Comparison of ENCODE assay signal across 18 cellular contexts in genomic region chr3:27085849-27086248, GRCh38.
A peak's percentile ranks its signal among the peaks of the same experiment; 100 is the strongest.
DNase-seq lines count a peak whose midpoint lies in the region; ATAC-seq and TF ChIP-seq lines count a peak whose summit lies in the region.
"Had no signal": no experiment of that assay in that cellular context is flagged by ENCODE, and none has a peak within 500 bp of the region (broad histone marks: within the 10 kb centered on the region; RNA-seq: fewer than 3 reads in every experiment).

No MANE protein-coding gene starts in this region.

- ATAC-seq in Right ventricle myocardium inferior (peak; percentile 59), heart right ventricle (peak in 5 of 8 donors; percentile 33 to 70 (median 65))
- ATAC-seq: CD8-positive, alpha-beta T cell; HCT116 had no signal

- H3K4me2 ChIP-seq in neural progenitor cell = no peak overlapping the region
- H3K4me2 ChIP-seq: BLaER1 had no signal

- H3K9me3 Mint-ChIP-seq in neural progenitor cell = no peaks in the 10 kb centered on the region
- H3K9me3 Mint-ChIP-seq: CD8-positive, alpha-beta T cell; H9 had no signal

- H3K27ac ChIP-seq in right atrium auricular region = no peak overlapping the region
- peak overlapping the region in 2 of 10 donors; percentile 8 to 38 for H3K27ac ChIP-seq in heart right ventricle
- no peak overlapping the region for H3K27ac ChIP-seq in neural progenitor cell
- H3K27ac ChIP-seq: 22Rv1, BLaER1, C4-2B, GM23248 had no signal

- H4K20me1 ChIP-seq in neural progenitor cell (ENCODE audit: low read depth) = no peaks in the 10 kb centered on the region
- H4K20me1 ChIP-seq: BLaER1 had no signal

- H3K4me1 ChIP-seq in right atrium auricular region = peaks cover 0 to 9% of the 10 kb centered on the region in 2 donors
- H3K4me1 ChIP-seq in heart right ventricle = peaks cover 0 to 41% (median 19%) of the 10 kb centered on the region in 9 donors
- H3K4me1 ChIP-seq in neural progenitor cell = peaks cover 11% of the 10 kb centered on the region
- H3K4me1 ChIP-seq: BLaER1, Caco-2 had no signal

- peak overlapping the region; percentile 63 for H2AFZ ChIP-seq in neural progenitor cell (replicated peaks)
- H2AFZ ChIP-seq: GM23248 had no signal

- H3K9me3 ChIP-seq in right atrium auricular region = no peaks in the 10 kb centered on the region
- no peaks in the 10 kb centered on the region for H3K9me3 ChIP-seq in heart right ventricle
- no peaks in the 10 kb centered on the region for H3K9me3 ChIP-seq in neural progenitor cell (ENCODE audit: low read depth)
- H3K9me3 ChIP-seq: BLaER1, Caco-2 had no signal

- H3K27me3 Mint-ChIP-seq in neural progenitor cell (ENCODE audit: insufficient read depth, low read depth) = no peaks in the 10 kb centered on the region
- H3K27me3 Mint-ChIP-seq: B cell; CD4-positive, CD25-positive, alpha-beta regulatory T cell had no signal

- DNase-seq in Right ventricle myocardium inferior (ENCODE audit: missing footprints) = no peak
- DNase-seq in right atrium auricular region (ENCODE audit: low spot score) = no peak
- DNase-seq in heart right ventricle = no peak
- DNase-seq in cardiac septum (ENCODE audit: low spot score) = no peak
- DNase-seq in neural progenitor cell (ENCODE audit: low spot score) = no peak
- DNase-seq in GM19240 (ENCODE audit: insufficient read length, low spot score) = no peak
- DNase-seq: Caco-2; CD4-positive, CD25-positive, alpha-beta regulatory T cell; CD8-positive, alpha-beta T cell; DMS153; DND-41; GM23248; H9 had no signal

- no peaks in the 10 kb centered on the region for H3K79me2 ChIP-seq in neural progenitor cell (ENCODE audit: low read depth)

- no peak overlapping the region for H3K9ac ChIP-seq in neural progenitor cell
- H3K9ac ChIP-seq: BLaER1, GM23248 had no signal

- no peaks in the 10 kb centered on the region for H3K36me3 Mint-ChIP-seq in neural progenitor cell
- H3K36me3 Mint-ChIP-seq: CD4-positive, CD25-positive, alpha-beta regulatory T cell; CD8-positive, alpha-beta T cell had no signal

- intact Hi-C loops in Right ventricle myocardium inferior (cut with DNase I) = no loop called here
- intact Hi-C loops in heart right ventricle (cut with DNase I) = no loop called here
- intact Hi-C loops in cardiac septum (cut with DNase I) = no loop called here

- no peak overlapping the region for H3K4me3 Mint-ChIP-seq in neural progenitor cell
- H3K4me3 Mint-ChIP-seq: B cell; CD4-positive, CD25-positive, alpha-beta regulatory T cell; CD8-positive, alpha-beta T cell; H9 had no signal

- H3K27ac Mint-ChIP-seq in neural progenitor cell = no peak overlapping the region
- H3K27ac Mint-ChIP-seq: B cell; CD4-positive, CD25-positive, alpha-beta regulatory T cell; CD8-positive, alpha-beta T cell; H9 had no signal

- H3K27me3 ChIP-seq in right atrium auricular region (no peaks in the 10 kb centered on the region), heart right ventricle (peaks cover 0 to 5% (median 0%) of the 10 kb centered on the region in 7 donors), neural progenitor cell (no peaks in the 10 kb centered on the region)
- H3K27me3 ChIP-seq: BLaER1 had no signal

- H3K4me1 Mint-ChIP-seq in neural progenitor cell = peaks cover 12% of the 10 kb centered on the region
- H3K4me1 Mint-ChIP-seq: B cell; CD4-positive, CD25-positive, alpha-beta regulatory T cell had no signal

- TF ChIP-seq CTCF in right atrium auricular region (IDR thresholded peaks at IDR 0.05) (no peak), heart right ventricle (IDR thresholded peaks at IDR 0.05) (no peak), neural progenitor cell (IDR thresholded peaks at IDR 0.05) (no peak)

- no peaks in the 10 kb centered on the region for H3F3A ChIP-seq in neural progenitor cell (ENCODE audit: low read depth)

- 69 to 76% methylated on average over 2 of the region's 2 CpGs for WGBS in heart right ventricle, 2 donors

- H3K36me3 ChIP-seq in right atrium auricular region (no peaks in the 10 kb centered on the region), heart right ventricle (no peaks in the 10 kb centered on the region), neural progenitor cell (no peaks in the 10 kb centered on the region)
- H3K36me3 ChIP-seq: BLaER1 had no signal

- no peak overlapping the region for H3K4me3 ChIP-seq in right atrium auricular region
- H3K4me3 ChIP-seq in heart right ventricle = no peak overlapping the region
- H3K4me3 ChIP-seq in neural progenitor cell = no peak overlapping the region
- H3K4me3 ChIP-seq: BLaER1, GM23248 had no signal
